Comparison of ENCODE assay signal across 10 cellular contexts in genomic region chr6:37630281-37630799, GRCh38.
DNase-seq lines count a peak whose midpoint lies in the region; ATAC-seq, FAIRE-seq and TF ChIP-seq lines count a peak whose summit lies in the region.
"Had no signal": no experiment of that assay in that cellular context is flagged by ENCODE, and none has a peak within 500 bp of the region (broad histone marks: within the 10 kb centered on the region; RNA-seq: fewer than 3 reads in every experiment).

No MANE protein-coding gene starts in this region.

- H3K4me3 ChIP-seq in HCT116 (replicated peaks in 1 of 2; ENCODE audit: low read depth in 1 of 2, low read length in 2 of 2) (peak overlapping the region in 1 of 2 experiments; percentile 17; a peak in 2 of 4 replicates), skeletal muscle cell (ENCODE audit: low read depth, low read length) (no peak overlapping the region), suprapubic skin (no peak overlapping the region)

- H3K36me3 ChIP-seq in HCT116 (ENCODE audit: control insufficient read depth in 1 of 2, insufficient read depth in 2 of 2, low read length in 2 of 2) (no peaks in the 10 kb centered on the region), suprapubic skin (no peaks in the 10 kb centered on the region)

- RAD21 ChIA-PET in HCT116 (lab: Charles Lee; ENCODE audit: low non-redundant PET in 1 of 2, low total read pairs in 2 of 2, uncharacterized antibody in 2 of 2, unreplicated experiment in 2 of 2): no interaction called here

- no peaks in the 10 kb centered on the region for H3K79me2 ChIP-seq in HCT116 (ENCODE audit: insufficient read depth, low read length)

- H3K4me2 ChIP-seq in HCT116 (ENCODE audit: low read length): peak overlapping the region; percentile 52

- no peaks in the 10 kb centered on the region for H3K9me2 ChIP-seq in HCT116 (ENCODE audit: insufficient read depth)

- no peak for TF ChIP-seq RAD21 in HCT116 (IDR thresholded peaks at IDR 0.05; ENCODE audit: low read depth)

- TF ChIP-seq POLR2A in HCT116 (IDR thresholded peaks at IDR 0.05; ENCODE audit: borderline replicate concordance, extremely low read depth, insufficient read depth, insufficient read length): no peak
- TF ChIP-seq POLR2A in suprapubic skin (IDR thresholded peaks at IDR 0.05): no peak
- TF ChIP-seq POLR2A in GM12892 (IDR thresholded peaks at IDR 0.05; ENCODE audit: low read depth, low read length): no peak

- POLR2A ChIA-PET in HCT116 (lab: Charles Lee): interaction anchor here (0.8 to 1.1 kb wide), 2 partner anchors 23 to 54 kb away, joined by 3 read pairs; no protein-coding TSS in a partner anchor

- DNase-seq in HCT116 (ENCODE audit: low read depth, low spot score) (peak; percentile 94), SIG-M5 treated with dmso at 0.1 percent for 504 hours (lab: John Stamatoyannopoulos, UW; ENCODE audit: unreplicated experiment) (peak; percentile 82), fibroblast of gingiva (ENCODE audit: low read depth) (peak; percentile 78), skeletal muscle cell (ENCODE audit: low read depth) (peak; percentile 96), NCI-H2029 (lab: John Stamatoyannopoulos, UW) (no peak), suprapubic skin (ENCODE audit: low spot score in 2 of 2) (no peak), GM12892 (ENCODE audit: insufficient read length) (no peak)
- DNase-seq: left colon had no signal

- H3K4me1 ChIP-seq in HCT116 (ENCODE audit: control insufficient read depth in 1 of 2, insufficient read depth in 2 of 2, low read length in 2 of 2): peaks cover 16 to 46% of the 10 kb centered on the region in 2 experiments
- H3K4me1 ChIP-seq in suprapubic skin: peaks cover 7% of the 10 kb centered on the region

- intact Hi-C loops in HCT116 (cut with micrococcal nuclease): no loop called here

- 65% methylated on average over 5 of the region's 5 CpGs for WGBS in suprapubic skin

- H4K20me1 ChIP-seq in HCT116 (ENCODE audit: insufficient read depth): no peaks in the 10 kb centered on the region

- TF ChIP-seq EP300 in suprapubic skin (IDR thresholded peaks at IDR 0.05): no peak

- H3K9ac ChIP-seq in HCT116 (ENCODE audit: low read length): 0 out of 2 replicates have a peak overlapping the region, but pooled peaks have one; percentile 10

- no peak for TF ChIP-seq CTCF in HCT116 (IDR thresholded peaks at IDR 0.05 in 2 of 3, conservative IDR thresholded peaks at IDR 0.05 in 1 of 3; ENCODE audit: borderline replicate concordance in 1 of 3, insufficient read depth in 1 of 3, low read depth in 2 of 3, low read length in 2 of 3)
- no peak for TF ChIP-seq CTCF in suprapubic skin (IDR thresholded peaks at IDR 0.05)

- H3K9me3 ChIP-seq in HCT116 (ENCODE audit: control insufficient read depth in 1 of 2, insufficient read depth in 1 of 2, low read depth in 1 of 2, low read length in 2 of 2): no peaks in the 10 kb centered on the region
- no peaks in the 10 kb centered on the region for H3K9me3 ChIP-seq in suprapubic skin

- no peaks in the 10 kb centered on the region for H3K27me3 ChIP-seq in HCT116 (ENCODE audit: insufficient read depth, low read length)
- peaks cover 9% of the 10 kb centered on the region for H3K27me3 ChIP-seq in suprapubic skin

- ATAC-seq in HCT116 (peak; percentile 88), GM21515 (IDR thresholded peaks at IDR 0.05; ENCODE audit: unreplicated experiment) (no peak)
- ATAC-seq: activated naive CD4-positive, alpha-beta T cell treated with anti-CD3 and anti-CD28 coated beads, Interleukin-2, amount 50 U/mL, for 72 hours; left colon had no signal

- H3K27ac ChIP-seq in HCT116 (ENCODE audit: low read depth, low read length) (peak overlapping the region; percentile 32), suprapubic skin (no peak overlapping the region)

- BruUV-seq in HCT116 (replicated peaks; lab: Mats Ljungman, UMichigan): no TSS peak

- H2AFZ ChIP-seq in HCT116 (ENCODE audit: low read depth, low read length, poor library complexity, severe bottlenecking): peak overlapping the region; percentile 0

- CTCF ChIA-PET in HCT116 (lab: Charles Lee): interaction anchor here (0.6 to 1.9 kb wide), 4 partner anchors 22 to 670 kb away, joined by 3 to 5 read pairs (median 4); no protein-coding TSS in a partner anchor

- FAIRE-seq in GM12892 (lab: Jason Lieb, UNC): no peak

TF ChIP-seq in HCT116, 20 proteins besides CTCF, POLR2A, EP300 and RAD21:
- TF ChIP-seq, protein P1, sequence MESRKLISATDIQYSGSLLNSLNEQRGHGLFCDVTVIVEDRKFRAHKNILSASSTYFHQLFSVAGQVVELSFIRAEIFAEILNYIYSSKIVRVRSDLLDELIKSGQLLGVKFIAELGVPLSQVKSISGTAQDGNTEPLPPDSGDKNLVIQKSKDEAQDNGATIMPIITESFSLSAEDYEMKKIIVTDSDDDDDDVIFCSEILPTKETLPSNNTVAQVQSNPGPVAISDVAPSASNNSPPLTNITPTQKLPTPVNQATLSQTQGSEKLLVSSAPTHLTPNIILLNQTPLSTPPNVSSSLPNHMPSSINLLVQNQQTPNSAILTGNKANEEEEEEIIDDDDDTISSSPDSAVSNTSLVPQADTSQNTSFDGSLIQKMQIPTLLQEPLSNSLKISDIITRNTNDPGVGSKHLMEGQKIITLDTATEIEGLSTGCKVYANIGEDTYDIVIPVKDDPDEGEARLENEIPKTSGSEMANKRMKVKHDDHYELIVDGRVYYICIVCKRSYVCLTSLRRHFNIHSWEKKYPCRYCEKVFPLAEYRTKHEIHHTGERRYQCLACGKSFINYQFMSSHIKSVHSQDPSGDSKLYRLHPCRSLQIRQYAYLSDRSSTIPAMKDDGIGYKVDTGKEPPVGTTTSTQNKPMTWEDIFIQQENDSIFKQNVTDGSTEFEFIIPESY (IDR thresholded peaks at IDR 0.05; ENCODE audit: extremely low read depth, insufficient replicate concordance, low read length): peak; percentile 66
- no peak for TF ChIP-seq ZFX (IDR thresholded peaks at IDR 0.05)
- TF ChIP-seq SP1 (IDR thresholded peaks at IDR 0.05; ENCODE audit: low read depth): no peak
- peak; percentile 67 for TF ChIP-seq POLR2AphosphoS5 (IDR thresholded peaks at IDR 0.05; ENCODE audit: low read depth, low read length)
- TF ChIP-seq YY1 (IDR thresholded peaks at IDR 0.05; ENCODE audit: extremely low read depth, insufficient replicate concordance, low read depth, low read length): peak; percentile 68
- no peak for TF ChIP-seq JUND (IDR thresholded peaks at IDR 0.05)
- TF ChIP-seq FOSL1 (IDR thresholded peaks at IDR 0.05; ENCODE audit: low read depth): no peak
- TF ChIP-seq TCF7L2 (IDR thresholded peaks at IDR 0.05; ENCODE audit: borderline replicate concordance, extremely low read depth, insufficient read depth, insufficient read length): peak; percentile 22
- TF ChIP-seq EGR1 (IDR thresholded peaks at IDR 0.05; ENCODE audit: low read depth): no peak

Comparison
In these comparisons a context has a peak if more than half of its experiments do, and no peak if none do; other contexts are left out.
1. DNase-seq: peak in HCT116 (single experiment), SIG-M5 treated with dmso at 0.1 percent for 504 hours (single experiment), fibroblast of gingiva (single experiment) and skeletal muscle cell (single experiment); none in NCI-H2029 (single experiment), suprapubic skin (0 of 2) and GM12892 (single experiment).